18 cellular contexts compared by ENCODE assay signal in the genomic region with DNA sequence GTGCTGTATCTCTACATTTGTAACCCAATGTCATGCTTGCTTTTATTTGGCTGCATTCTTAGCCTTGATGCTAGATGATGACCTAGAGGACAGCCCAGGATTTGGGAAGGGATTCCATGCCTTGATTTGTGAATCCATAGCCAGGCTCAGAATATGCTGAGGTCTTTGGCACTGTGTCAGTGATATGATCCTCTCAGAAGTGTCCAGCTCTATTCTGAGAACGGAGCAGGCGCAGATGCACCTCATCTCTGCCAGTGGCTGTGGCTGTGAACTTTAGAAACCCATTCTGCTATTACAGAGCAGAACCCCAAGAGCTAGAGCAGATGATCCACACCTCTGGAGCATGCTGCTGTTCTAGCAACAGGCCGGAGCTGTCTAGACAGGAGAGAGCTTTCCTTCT.
"Had no signal": no experiment of that assay in that cellular context is flagged by ENCODE, and none has a peak within 500 bp of the region (broad histone marks: within the 10 kb centered on the region; RNA-seq: fewer than 3 reads in every experiment).

No MANE protein-coding gene starts in this region.

- DNase-seq: activated CD4-positive, alpha-beta memory T cell treated with anti-CD3 and anti-CD28 coated beads, Interleukin-2, amount 10 ng/mL, durations not matched to agents 7 days and 5 days; activated CD4-positive, alpha-beta T cell treated with anti-CD3 and anti-CD28 coated beads for 4 hours; activated naive CD4-positive, alpha-beta T cell treated with anti-CD3 and anti-CD28 coated beads, Interleukin-2, amount 50 U/mL, for 16 hours; activated T-cell treated with anti-CD3 and anti-CD28 coated beads, Interleukin-2, amount 50 U/mL, for 24 hours; effector memory CD8-positive, alpha-beta T cell; foreskin melanocyte; mammary epithelial cell; right lobe of liver; spleen; tibial artery had no signal

- H3K4me3 Mint-ChIP-seq: activated CD4-positive, alpha-beta memory T cell treated with anti-CD3 and anti-CD28 coated beads, Interleukin-2, amount 10 ng/mL, durations not matched to agents 7 days and 5 days; activated T-cell treated with anti-CD3 and anti-CD28 coated beads, Interleukin-2, amount 50 U/mL, for 24 hours; central memory CD8-positive, alpha-beta T cell; dendritic cell treated with granulocyte-macrophage colony-stimulating factor and Interleukin-4, amounts not matched to agents 40 ng/mL and 50 ng/mL, for 4 days; effector memory CD8-positive, alpha-beta T cell; natural killer cell treated with Interleukin-12 subunit alpha and Interleukin-12 subunit beta and Interleukin-15 and Interleukin-18, amount 100 ng/mL, for 72 hours; stimulated activated effector memory CD8-positive, alpha-beta T cell treated with anti-CD3 and anti-CD28 coated beads, Interleukin-12 subunit alpha, Interleukin-12 subunit beta, amount 100 ng/mL, for 72 hours; WTC11 had no signal

- H3K27me3 Mint-ChIP-seq: activated CD4-positive, alpha-beta memory T cell treated with anti-CD3 and anti-CD28 coated beads, Interleukin-2, amount 10 ng/mL, durations not matched to agents 7 days and 5 days; dendritic cell treated with granulocyte-macrophage colony-stimulating factor and Interleukin-4, amounts not matched to agents 40 ng/mL and 50 ng/mL, for 4 days had no signal

- H3K4me1 Mint-ChIP-seq: activated CD4-positive, alpha-beta memory T cell treated with anti-CD3 and anti-CD28 coated beads, Interleukin-2, amount 10 ng/mL, durations not matched to agents 7 days and 5 days; central memory CD8-positive, alpha-beta T cell; stimulated activated effector memory CD8-positive, alpha-beta T cell treated with anti-CD3 and anti-CD28 coated beads, Interleukin-12 subunit alpha, Interleukin-12 subunit beta, amount 100 ng/mL, for 72 hours had no signal

- H3K36me3 ChIP-seq: right lobe of liver, spleen, tibial artery, vagina had no signal

- H3K4me1 ChIP-seq: right lobe of liver, spleen, vagina had no signal

- H3K36me3 Mint-ChIP-seq: natural killer cell treated with Interleukin-12 subunit alpha and Interleukin-12 subunit beta and Interleukin-15 and Interleukin-18, amount 100 ng/mL, for 72 hours; stimulated activated effector memory CD8-positive, alpha-beta T cell treated with anti-CD3 and anti-CD28 coated beads, Interleukin-12 subunit alpha, Interleukin-12 subunit beta, amount 100 ng/mL, for 72 hours; WTC11 had no signal

- H3K4me3 ChIP-seq: right lobe of liver, spleen, tibial artery, vagina had no signal

- H3K9me3 ChIP-seq: right lobe of liver, spleen, tibial artery, vagina had no signal

- H3K27ac Mint-ChIP-seq: activated CD4-positive, alpha-beta memory T cell treated with anti-CD3 and anti-CD28 coated beads, Interleukin-2, amount 10 ng/mL, durations not matched to agents 7 days and 5 days; activated T-cell treated with anti-CD3 and anti-CD28 coated beads, Interleukin-2, amount 50 U/mL, for 24 hours; dendritic cell treated with granulocyte-macrophage colony-stimulating factor and Interleukin-4, amounts not matched to agents 40 ng/mL and 50 ng/mL, for 4 days; effector memory CD8-positive, alpha-beta T cell; natural killer cell treated with Interleukin-12 subunit alpha and Interleukin-12 subunit beta and Interleukin-15 and Interleukin-18, amount 100 ng/mL, for 72 hours; progenitor cell of endocrine pancreas; stimulated activated effector memory CD8-positive, alpha-beta T cell treated with anti-CD3 and anti-CD28 coated beads, Interleukin-12 subunit alpha, Interleukin-12 subunit beta, amount 100 ng/mL, for 72 hours; WTC11 had no signal

- H3K27ac ChIP-seq: epithelial cell of prostate, right lobe of liver, spleen, tibial artery, vagina had no signal

- H3K27me3 ChIP-seq: right lobe of liver, spleen, tibial artery, vagina had no signal

- ATAC-seq: effector memory CD8-positive, alpha-beta T cell; natural killer cell treated with Interleukin-12 subunit alpha and Interleukin-12 subunit beta and Interleukin-15 and Interleukin-18, amount 100 ng/mL, for 72 hours; right lobe of liver; stimulated activated effector memory CD8-positive, alpha-beta T cell treated with anti-CD3 and anti-CD28 coated beads, Interleukin-12 subunit alpha, Interleukin-12 subunit beta, amount 100 ng/mL, for 72 hours; WTC11 had no signal

- H3K9me3 Mint-ChIP-seq: activated T-cell treated with anti-CD3 and anti-CD28 coated beads, Interleukin-2, amount 50 U/mL, for 24 hours; central memory CD8-positive, alpha-beta T cell; dendritic cell treated with granulocyte-macrophage colony-stimulating factor and Interleukin-4, amounts not matched to agents 40 ng/mL and 50 ng/mL, for 4 days; effector memory CD8-positive, alpha-beta T cell; natural killer cell treated with Interleukin-12 subunit alpha and Interleukin-12 subunit beta and Interleukin-15 and Interleukin-18, amount 100 ng/mL, for 72 hours; stimulated activated effector memory CD8-positive, alpha-beta T cell treated with anti-CD3 and anti-CD28 coated beads, Interleukin-12 subunit alpha, Interleukin-12 subunit beta, amount 100 ng/mL, for 72 hours had no signal
